ENCODE assay signal across 17 cellular contexts in the genomic region with DNA sequence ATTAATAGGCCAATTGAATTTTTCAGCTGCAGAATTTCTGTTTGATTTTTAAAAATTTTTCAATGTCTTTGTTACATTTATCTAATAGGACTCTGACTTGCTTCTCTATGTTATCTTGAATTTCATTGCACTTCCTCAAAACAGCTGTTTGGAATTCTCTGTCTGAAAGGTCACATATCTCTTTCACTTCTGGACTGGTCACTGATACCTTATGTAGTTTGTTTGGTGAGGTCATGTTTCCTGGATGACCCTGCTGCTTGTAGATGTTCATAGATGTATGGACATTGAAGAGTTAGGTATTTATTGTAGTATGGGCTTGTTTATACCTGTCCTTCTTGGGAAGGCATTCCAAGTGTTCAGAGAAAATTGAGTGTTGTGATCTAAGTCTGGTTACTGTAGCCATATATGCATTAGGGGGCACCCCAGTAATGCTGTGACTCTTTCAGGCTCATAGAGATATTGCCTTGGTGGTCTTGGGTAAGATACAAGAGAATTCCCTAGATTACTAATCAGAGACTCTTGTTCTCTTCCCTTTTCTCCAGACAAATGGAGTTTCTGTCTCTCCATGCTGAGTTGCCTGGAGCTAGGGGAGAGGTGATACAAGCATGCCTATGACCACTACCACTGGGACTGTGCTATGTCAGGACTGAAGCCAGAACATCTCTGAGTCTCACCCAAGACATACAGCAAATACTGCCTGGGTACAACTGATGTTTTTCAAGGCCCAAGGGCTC. TPM values are rescaled to one million over a fixed set of nuclear protein-coding genes. Genes with fewer than 3 reads are reported as not detected.
DNase-seq lines count a peak whose midpoint lies in the region; ATAC-seq, FAIRE-seq and TF ChIP-seq lines count a peak whose summit lies in the region.
"Had no signal": no experiment of that assay in that cellular context is flagged by ENCODE, and none has a peak within 500 bp of the region (broad histone marks: within the 10 kb centered on the region; RNA-seq: fewer than 3 reads in every experiment).

No MANE protein-coding gene starts in this region.

- CTCF ChIA-PET in WTC11 (lab: Charles Lee) = no interaction called here

- H3K9me3 ChIP-seq in keratinocyte (ENCODE audit: control insufficient read depth, low read depth, low read length) = no peaks in the 10 kb centered on the region

- H3K9ac ChIP-seq in keratinocyte (ENCODE audit: control insufficient read depth, extremely low read depth, insufficient read depth, low read length) = no peak overlapping the region

- peak overlapping the region; percentile 19 for H3K4me2 ChIP-seq in keratinocyte (ENCODE audit: control insufficient read depth, extremely low read depth, insufficient read depth, low read depth, low read length)

- POLR2A ChIA-PET in WTC11 (lab: Charles Lee) = no interaction called here
- POLR2A ChIA-PET in naive thymus-derived CD8-positive, alpha-beta T cell (lab: Charles Lee) = no interaction called here

- H3K9me3 Mint-ChIP-seq in WTC11 = no peaks in the 10 kb centered on the region
- no peaks in the 10 kb centered on the region for H3K9me3 Mint-ChIP-seq in naive thymus-derived CD8-positive, alpha-beta T cell

- dilution Hi-C loops in keratinocyte (cut with MboI; ENCODE audit: extremely low pct_ligation_motif_present, low sequenced_read_pairs) = no loop called here

- TF ChIP-seq POLR2A in GM12891 (IDR thresholded peaks at IDR 0.05; ENCODE audit: low read depth, low read length) = no peak; the same call in 1 of the 2 replicates

- H3K27ac Mint-ChIP-seq in WTC11 = peak overlapping the region; percentile 44; the same call in 1 of the 2 replicates
- H3K27ac Mint-ChIP-seq in naive thymus-derived CD8-positive, alpha-beta T cell = no peak overlapping the region

- H3K27me3 Mint-ChIP-seq in WTC11 (ENCODE audit: low read depth) = no peaks in the 10 kb centered on the region
- no peaks in the 10 kb centered on the region for H3K27me3 Mint-ChIP-seq in naive thymus-derived CD8-positive, alpha-beta T cell

- no peak for TF ChIP-seq CTCF in WTC11 (IDR thresholded peaks at IDR 0.05)
- TF ChIP-seq CTCF in keratinocyte (optimal IDR thresholded peaks at IDR 0.05 in 1 of 3, IDR thresholded peaks at IDR 0.05 in 1 of 3, conservative IDR thresholded peaks at IDR 0.05 in 1 of 3; ENCODE audit: extremely low read depth in 1 of 3, insufficient read depth in 2 of 3, low read length in 3 of 3) = no peak

- H3K4me3 Mint-ChIP-seq in WTC11 = no peak overlapping the region
- H3K4me3 Mint-ChIP-seq in naive thymus-derived CD8-positive, alpha-beta T cell = no peak overlapping the region

- H3K27me3 ChIP-seq in keratinocyte (ENCODE audit: control insufficient read depth, extremely low read depth, insufficient read depth, low read length) = no peaks in the 10 kb centered on the region

- H4K20me1 ChIP-seq in keratinocyte (ENCODE audit: control insufficient read depth, extremely low read depth, insufficient read depth, low read length) = no peaks in the 10 kb centered on the region

- peak; percentile 15 for ATAC-seq in HG03432 (IDR thresholded peaks at IDR 0.05; ENCODE audit: unreplicated experiment)
- ATAC-seq in WTC11 = no peak
- ATAC-seq in naive thymus-derived CD8-positive, alpha-beta T cell = no peak

- H2AFZ ChIP-seq in keratinocyte (ENCODE audit: control insufficient read depth, low read length) = peak overlapping the region; percentile 28

- H3K36me3 ChIP-seq in keratinocyte (ENCODE audit: control insufficient read depth in 2 of 2, extremely low read depth in 1 of 2, insufficient read depth in 2 of 2, low read length in 2 of 2) = no peaks in the 10 kb centered on the region

- peaks cover 20% of the 10 kb centered on the region; the same call in 1 of the 2 replicates for H3K36me3 Mint-ChIP-seq in WTC11
- H3K36me3 Mint-ChIP-seq in naive thymus-derived CD8-positive, alpha-beta T cell = peaks cover 13 to 39% (median 25%) of the 10 kb centered on the region in 3 donors

- DNase-seq in GM12891 (ENCODE audit: insufficient read length, low spot score) (no peak), WTC11 (ENCODE audit: low spot score) (no peak), keratinocyte (ENCODE audit: low read depth, low spot score) (no peak), DMS 273 (lab: John Stamatoyannopoulos, UW; ENCODE audit: unreplicated experiment) (no peak), middle frontal gyrus (ENCODE audit: extremely low spot score, low spot score) (no peak), NCI-H146 (lab: John Stamatoyannopoulos, UW) (no peak)
- DNase-seq in naive thymus-derived CD8-positive, alpha-beta T cell = no peak
- DNase-seq: DMS153, GDM1, MM.1S, NCI-H1092, NCI-H2081 treated with DMSO at 0.1 percent for 48 hours, Right ventricle myocardium superior had no signal

- H3K9me1 ChIP-seq in keratinocyte (ENCODE audit: control insufficient read depth, extremely low read depth, insufficient read depth, low read length) = no peaks in the 10 kb centered on the region

- H3K27ac ChIP-seq in keratinocyte (ENCODE audit: control insufficient read depth, insufficient read depth, low read length) = peak overlapping the region; percentile 1
- H3K27ac ChIP-seq: C4-2B had no signal

- H3K4me3 ChIP-seq in keratinocyte (ENCODE audit: control insufficient read depth in 2 of 3, extremely low read depth in 1 of 3, insufficient read depth in 2 of 3, low read depth in 1 of 3, low read length in 3 of 3) = no peak overlapping the region

- FAIRE-seq in GM12891 (lab: Jason Lieb, UNC) (peak; percentile 52), keratinocyte (lab: Jason Lieb, UNC) (peak; percentile 26)
- FAIRE-seq: GM18507, RCC 7860 had no signal

- H3K4me1 Mint-ChIP-seq in WTC11 = no peaks in the 10 kb centered on the region
- H3K4me1 Mint-ChIP-seq in naive thymus-derived CD8-positive, alpha-beta T cell = no peaks in the 10 kb centered on the region

- H3K4me1 ChIP-seq in keratinocyte (ENCODE audit: control insufficient read depth, extremely low read depth, insufficient read depth, low read length) = peaks cover 7% of the 10 kb centered on the region

- H3K79me2 ChIP-seq in keratinocyte (ENCODE audit: control insufficient read depth, insufficient read depth, low read length) = no peaks in the 10 kb centered on the region

TF ChIP-seq in GM12891, 5 proteins besides CTCF, POLR2A, EP300 and RAD21:
- TF ChIP-seq TAF1 (IDR thresholded peaks at IDR 0.05; ENCODE audit: low read depth, low read length) (no peak), SPI1 (IDR thresholded peaks at IDR 0.05; ENCODE audit: low read depth, low read length) (peak; percentile 25; the same call in 1 of the 2 replicates)

TF ChIP-seq in WTC11, 78 proteins besides CTCF, POLR2A, EP300 and RAD21:
- no peak for TF ChIP-seq ZNF219 (CRISPR knock-in tag; IDR thresholded peaks at IDR 0.05; ENCODE audit: borderline replicate concordance)
TF ChIP-seq in WTC11: peak in this region for 0.

RNA-seq across cellular contexts. Expression of gene RFC3, which starts 27.8 kb away (rescaled TPM):
- polyA plus RNA-seq in GM12891 (2012; ENCODE audit: low read depth, missing spikeins) = 29.8 TPM
- total RNA-seq in WTC11 (2021) = 37.0 to 40.6 TPM (median 37.8 TPM) in 3 replicates
- polyA plus RNA-seq in keratinocyte = 6.0 to 20.8 TPM (median 18.3 TPM) in 3 replicates
- 0.96 TPM for polyA plus RNA-seq in keratinocyte (2011; ENCODE audit: low read depth)
- 5.9 and 11.1 TPM in 2 replicates for polyA plus RNA-seq in keratinocyte (2011; cell fraction: cytosol; rRNA removed)
- polyA plus RNA-seq in keratinocyte (2011; cell fraction: nucleus; rRNA removed) = 8.8 and 12.0 TPM in 2 replicates
- polyA plus RNA-seq in keratinocyte (2012; ENCODE audit: low replicate concordance) = 2.5 and 12.3 TPM in 2 replicates
- polyA minus RNA-seq in keratinocyte = 1.9 to 14.6 TPM (median 4.6 TPM) in 3 replicates
- polyA minus RNA-seq in keratinocyte (2011; cell fraction: cytosol; rRNA and poly(A)+ RNA removed) = 16.3 TPM
- polyA minus RNA-seq in keratinocyte (2011; cell fraction: nucleus; rRNA and poly(A)+ RNA removed) = 7.8 and 12.9 TPM in 2 replicates
- total RNA-seq in naive thymus-derived CD8-positive, alpha-beta T cell = 1 to 10 TPM; 5.4 to 6.8 TPM
- 1 to 10 TPM; 4.3 to 5.0 (median 4.4) TPM for polyA plus RNA-seq in naive thymus-derived CD8-positive, alpha-beta T cell
